ENCODE assay signal across 28 cellular contexts in genomic region chr19:48041877-48042580, GRCh38. TPM values are rescaled to one million over a fixed set of nuclear protein-coding genes. Genes with fewer than 3 reads are reported as not detected.
"Had no signal": no experiment of that assay in that cellular context is flagged by ENCODE, and none has a peak within 500 bp of the region (broad histone marks: within the 10 kb centered on the region; RNA-seq: fewer than 3 reads in every experiment).

No MANE protein-coding gene starts in this region.

- H3K4me3 ChIP-seq: MG63 had no signal

- H3K9ac ChIP-seq: SK-N-SH had no signal

- H3K27ac ChIP-seq: HL-60, RWPE1 had no signal

- H3K36me3 ChIP-seq: MG63 had no signal

- H3K9me3 ChIP-seq: SK-N-SH had no signal

- DNase-seq: Karpas-422; KG1; MG63; NCI-H1092; NCI-H1105 treated with DMSO at 0.1 percent for 48 hours; NCI-H1417 treated with DMSO at 0.1 percent for 48 hours; NCI-H146; NCI-H1694 treated with DMSO at 0.1 percent for 48 hours; NCI-H1930; NCI-H2081; NCI-H2107; NCI-H2227 treated with DMSO at 0.1 percent for 48 hours; NCI-H524; NCI-H526 treated with DMSO at 0.1 percent for 48 hours; NCI-H748 treated with DMSO at 0.1 percent for 48 hours; NK-92 treated with Interleukin-12 subunit alpha and Interleukin-12 subunit beta, amount 100 ng/mL, for 24 hours; PC-3; SHP77; SK-N-SH; SW 1271; T-cell had no signal

- H3K4me2 ChIP-seq: SK-N-SH had no signal

- H3K27me3 ChIP-seq: MG63 had no signal

- ATAC-seq: Panc1, PC-3, T-cell had no signal

- FAIRE-seq: HTR-8/SVneo had no signal

RNA-seq across cellular contexts. Expression of gene CABP5, which starts 1.9 kb away (rescaled TPM):
- total RNA-seq: NCI-H460, OCI-LY7, PC-3, SK-MEL-5, T-cell had no signal
- polyA plus RNA-seq: SK-N-SH had no signal

RNA-seq across cellular contexts. Expression of gene ELSPBP1, which starts 47.6 kb away (rescaled TPM):
- total RNA-seq: NCI-H460, OCI-LY7, PC-3, T-cell had no signal
- polyA plus RNA-seq: SK-N-SH had no signal

RNA-seq across cellular contexts. Expression of gene BSPH1, which starts 50.1 kb away (rescaled TPM):
- total RNA-seq: NCI-H460, OCI-LY7, PC-3, SK-MEL-5, T-cell had no signal
- polyA plus RNA-seq: SK-N-SH had no signal
